In the genomic region with DNA sequence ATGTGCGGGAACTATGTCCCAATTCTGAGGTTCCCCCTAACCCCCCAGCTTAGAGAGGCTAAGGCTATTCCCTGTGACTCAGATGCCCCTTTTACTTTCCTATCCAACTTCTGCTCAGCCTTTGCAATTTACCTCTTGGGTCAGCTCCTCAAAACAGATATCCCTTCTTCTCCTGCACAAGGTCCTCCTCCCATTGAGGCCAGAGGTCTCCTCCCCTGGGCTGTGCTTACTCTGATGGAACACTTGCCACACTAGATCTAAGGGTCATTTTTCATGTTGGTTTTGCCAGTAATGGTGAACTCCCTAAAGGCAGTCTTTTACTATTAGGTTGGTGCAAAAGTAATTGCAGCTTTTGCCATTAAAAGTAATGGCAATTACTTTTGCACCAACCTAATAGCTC, we compare ENCODE assay signal across 17 cellular contexts. TPM values are rescaled to one million over a fixed set of nuclear protein-coding genes. Genes with fewer than 3 reads are reported as not detected.
"Had no signal": no experiment of that assay in that cellular context is flagged by ENCODE, and none has a peak within 500 bp of the region (broad histone marks: within the 10 kb centered on the region; RNA-seq: fewer than 3 reads in every experiment).

No MANE protein-coding gene starts in this region.

- H3K9me3 ChIP-seq: sigmoid colon, thoracic aorta, upper lobe of right lung had no signal

- H3K36me3 ChIP-seq: sigmoid colon, thoracic aorta, upper lobe of right lung had no signal

- H3K4me3 Mint-ChIP-seq: activated CD8-positive, alpha-beta T cell treated with anti-CD3 and anti-CD28 coated beads for 36 hours; activated naive CD8-positive, alpha-beta T cell; stimulated activated memory B cell treated with anti-CD40 and anti-IgM and Interleukin-4, amounts not matched to agents 10 μg/mL and 1 μg/mL and 100 μg/mL, for 72 hours had no signal

- H3K27ac ChIP-seq: foreskin keratinocyte, hepatocyte, sigmoid colon, thoracic aorta, upper lobe of right lung had no signal

- H3K4me1 Mint-ChIP-seq: nephron had no signal

- DNase-seq: nucleus accumbens, sigmoid colon, upper lobe of right lung had no signal

- H3K4me1 ChIP-seq: foreskin keratinocyte, sigmoid colon, upper lobe of right lung had no signal

- H3K9me3 Mint-ChIP-seq: activated CD8-positive, alpha-beta T cell treated with anti-CD3 and anti-CD28 coated beads for 36 hours; stimulated activated memory B cell treated with anti-CD40 and anti-IgM and Interleukin-4, amounts not matched to agents 10 μg/mL and 1 μg/mL and 100 μg/mL, for 72 hours had no signal

- H3K4me3 ChIP-seq: hepatocyte, lung, sigmoid colon, thoracic aorta, upper lobe of right lung had no signal

- H3K27ac Mint-ChIP-seq: activated naive CD8-positive, alpha-beta T cell; stimulated activated memory B cell treated with anti-CD40 and anti-IgM and Interleukin-4, amounts not matched to agents 10 μg/mL and 1 μg/mL and 100 μg/mL, for 72 hours had no signal

- H3K27me3 ChIP-seq: hepatocyte, sigmoid colon had no signal

- ATAC-seq: left lobe of liver; stimulated activated memory B cell treated with anti-CD40 and anti-IgM and Interleukin-4, amounts not matched to agents 10 μg/mL and 1 μg/mL and 100 μg/mL, for 72 hours; upper lobe of right lung had no signal

- H3K36me3 Mint-ChIP-seq: activated naive CD8-positive, alpha-beta T cell; stimulated activated memory B cell treated with anti-CD40 and anti-IgM and Interleukin-4, amounts not matched to agents 10 μg/mL and 1 μg/mL and 100 μg/mL, for 72 hours had no signal

RNA-seq across cellular contexts. Expression of gene XIRP1, which starts 41.6 kb away (rescaled TPM):
- total RNA-seq: bronchial epithelial cell, dermis microvascular lymphatic vessel endothelial cell, fibroblast of lung, foreskin keratinocyte, left lobe of liver, renal cortical epithelial cell, upper lobe of right lung had no signal
- polyA plus RNA-seq: foreskin keratinocyte, keratinocyte had no signal

RNA-seq across cellular contexts. Expression of gene CX3CR1, which starts 45.8 kb away (rescaled TPM):
- total RNA-seq: bronchial epithelial cell, dermis microvascular lymphatic vessel endothelial cell, foreskin keratinocyte, renal cortical epithelial cell had no signal
- polyA plus RNA-seq: fibroblast of lung, foreskin keratinocyte, hepatocyte had no signal
